18 cellular contexts compared by ENCODE assay signal in the genomic region with DNA sequence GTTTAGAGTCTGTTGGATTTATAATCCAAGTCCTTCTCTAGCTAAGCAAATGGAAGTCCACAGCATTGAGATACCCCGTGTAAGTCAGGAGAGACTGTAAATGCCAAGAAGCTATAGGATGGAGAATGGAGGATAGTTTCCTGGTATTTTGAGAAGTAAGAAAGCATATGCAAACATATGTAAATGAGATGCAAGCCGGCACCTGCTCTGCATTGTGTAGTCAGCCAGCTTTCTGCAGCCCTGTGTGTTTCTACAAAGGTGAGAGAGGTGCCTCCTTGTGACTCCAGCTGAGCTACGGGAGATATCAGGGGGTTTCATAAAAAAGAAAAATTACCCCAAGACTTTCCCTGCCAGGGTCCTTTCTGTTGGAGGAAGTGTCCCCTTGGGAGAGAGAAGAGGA.
"Had no signal": no experiment of that assay in that cellular context is flagged by ENCODE, and none has a peak within 500 bp of the region (broad histone marks: within the 10 kb centered on the region; RNA-seq: fewer than 3 reads in every experiment).

No MANE protein-coding gene starts in this region.

- FAIRE-seq: endometrium, frontal cortex, small intestine had no signal

- DNase-seq: effector memory CD4-positive, alpha-beta T cell; heart right ventricle; islet precursor cell; mammary epithelial cell; naive thymus-derived CD4-positive, alpha-beta T cell; nucleus accumbens; ovary; right cardiac atrium; small intestine; stimulated activated CD4-positive, alpha-beta T cell treated with anti-CD3 and anti-CD28 coated beads, Interleukin-2, amount 100 ng/mL, for 48 hours; stimulated activated CD8-positive, alpha-beta memory T cell treated with anti-CD3 and anti-CD28 coated beads, Interleukin-4, amount 100 ng/mL, for 48 hours; tibial artery; upper lobe of right lung had no signal

- H3K4me3 ChIP-seq: heart right ventricle, neural progenitor cell, ovary, tibial artery, upper lobe of right lung had no signal

- H3K9ac ChIP-seq: neural progenitor cell had no signal

- ATAC-seq: esophagus mucosa; heart right ventricle; left lobe of liver; naive thymus-derived CD4-positive, alpha-beta T cell; right cardiac atrium; upper lobe of right lung had no signal

- H3K36me3 ChIP-seq: heart right ventricle, neural progenitor cell, ovary, tibial artery, upper lobe of right lung had no signal

- H3K27ac ChIP-seq: heart right ventricle, neural progenitor cell, ovary, tibial artery, upper lobe of right lung had no signal

- H3K9me3 ChIP-seq: heart right ventricle, ovary, tibial artery, upper lobe of right lung had no signal

- H2AFZ ChIP-seq: neural progenitor cell had no signal

- H3K4me1 ChIP-seq: upper lobe of right lung had no signal

- H3K27me3 ChIP-seq: heart right ventricle, neural progenitor cell, ovary, tibial artery, upper lobe of right lung had no signal

- H3K4me2 ChIP-seq: neural progenitor cell had no signal
